ENCODE assay signal across 2 cellular contexts in genomic region chr13:100545684-100546061, GRCh38.
TF ChIP-seq lines count a peak whose summit lies in the region.

No MANE protein-coding gene starts in this region.

TF ChIP-seq in endothelial cell of umbilical vein, 7 proteins besides CTCF, POLR2A, EP300 and RAD21:
- TF ChIP-seq MAX (IDR thresholded peaks at IDR 0.05; ENCODE audit: insufficient read depth, insufficient read length), result no peak
- TF ChIP-seq EZH2 (IDR thresholded peaks at IDR 0.05; ENCODE audit: borderline replicate concordance, low read depth, low read length, severe bottlenecking), result no peak
- TF ChIP-seq POLR2AphosphoS5 (IDR thresholded peaks at IDR 0.05; ENCODE audit: insufficient read depth, low read depth, low read length), result no peak
- TF ChIP-seq JUN (IDR thresholded peaks at IDR 0.05; ENCODE audit: borderline replicate concordance, insufficient read depth, insufficient read length, low read depth), result no peak
- no peak for TF ChIP-seq FOS (IDR thresholded peaks at IDR 0.05; ENCODE audit: borderline replicate concordance, insufficient read depth, low read length)
- TF ChIP-seq MYC (IDR thresholded peaks at IDR 0.05; ENCODE audit: low read depth, low read length), result no peak
- TF ChIP-seq GATA2 (IDR thresholded peaks at IDR 0.05; ENCODE audit: insufficient read depth, insufficient read length, low read depth, low read length), result no peak
TF ChIP-seq in endothelial cell of umbilical vein: peak in this region for 0.

TF ChIP-seq in HepG2, 621 proteins besides CTCF, POLR2A, EP300 and RAD21:
- TF ChIP-seq, protein P1, sequence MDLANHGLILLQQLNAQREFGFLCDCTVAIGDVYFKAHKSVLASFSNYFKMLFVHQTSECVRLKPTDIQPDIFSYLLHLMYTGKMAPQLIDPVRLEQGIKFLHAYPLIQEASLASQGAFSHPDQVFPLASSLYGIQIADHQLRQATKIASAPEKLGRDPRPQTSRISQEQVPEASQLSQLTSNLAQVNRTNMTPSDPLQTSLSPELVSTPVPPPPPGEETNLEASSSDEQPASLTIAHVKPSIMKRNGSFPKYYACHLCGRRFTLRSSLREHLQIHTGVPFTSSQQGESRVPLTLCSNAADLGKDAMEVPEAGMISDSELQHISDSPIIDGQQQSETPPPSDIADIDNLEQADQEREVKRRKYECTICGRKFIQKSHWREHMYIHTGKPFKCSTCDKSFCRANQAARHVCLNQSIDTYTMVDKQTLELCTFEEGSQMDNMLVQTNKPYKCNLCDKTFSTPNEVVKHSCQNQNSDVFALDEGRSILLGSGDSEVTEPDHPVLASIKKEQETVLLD (CRISPR knock-in tag; IDR thresholded peaks at IDR 0.05; ENCODE audit: low read depth), result no peak
- TF ChIP-seq CEBPB (IDR thresholded peaks at IDR 0.05; ENCODE audit: borderline replicate concordance, low read depth, low read length) (no peak), ZFP82 (CRISPR knock-in tag; IDR thresholded peaks at IDR 0.05; ENCODE audit: borderline replicate concordance) (no peak), GATAD2A (CRISPR knock-in tag; IDR thresholded peaks at IDR 0.05) (no peak), AGO1 (IDR thresholded peaks at IDR 0.05; ENCODE audit: low read depth, low read length, poor library complexity, severe bottlenecking) (no peak), TEAD3 (CRISPR knock-in tag; optimal IDR thresholded peaks at IDR 0.05; ENCODE audit: borderline replicate concordance) (no peak), TCF7L2 (IDR thresholded peaks at IDR 0.05; ENCODE audit: low read depth, low read length) (no peak), TBX3 (IDR thresholded peaks at IDR 0.05; ENCODE audit: borderline replicate concordance) (no peak), ZNF652 (CRISPR knock-in tag; IDR thresholded peaks at IDR 0.05; ENCODE audit: borderline replicate concordance, low read depth) (no peak)
- TF ChIP-seq, protein P2, sequence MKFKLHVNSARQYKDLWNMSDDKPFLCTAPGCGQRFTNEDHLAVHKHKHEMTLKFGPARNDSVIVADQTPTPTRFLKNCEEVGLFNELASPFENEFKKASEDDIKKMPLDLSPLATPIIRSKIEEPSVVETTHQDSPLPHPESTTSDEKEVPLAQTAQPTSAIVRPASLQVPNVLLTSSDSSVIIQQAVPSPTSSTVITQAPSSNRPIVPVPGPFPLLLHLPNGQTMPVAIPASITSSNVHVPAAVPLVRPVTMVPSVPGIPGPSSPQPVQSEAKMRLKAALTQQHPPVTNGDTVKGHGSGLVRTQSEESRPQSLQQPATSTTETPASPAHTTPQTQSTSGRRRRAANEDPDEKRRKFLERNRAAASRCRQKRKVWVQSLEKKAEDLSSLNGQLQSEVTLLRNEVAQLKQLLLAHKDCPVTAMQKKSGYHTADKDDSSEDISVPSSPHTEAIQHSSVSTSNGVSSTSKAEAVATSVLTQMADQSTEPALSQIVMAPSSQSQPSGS (CRISPR knock-in tag; IDR thresholded peaks at IDR 0.05), result no peak
